Comparison of ENCODE assay signal across 1 cellular context in the genomic region with DNA sequence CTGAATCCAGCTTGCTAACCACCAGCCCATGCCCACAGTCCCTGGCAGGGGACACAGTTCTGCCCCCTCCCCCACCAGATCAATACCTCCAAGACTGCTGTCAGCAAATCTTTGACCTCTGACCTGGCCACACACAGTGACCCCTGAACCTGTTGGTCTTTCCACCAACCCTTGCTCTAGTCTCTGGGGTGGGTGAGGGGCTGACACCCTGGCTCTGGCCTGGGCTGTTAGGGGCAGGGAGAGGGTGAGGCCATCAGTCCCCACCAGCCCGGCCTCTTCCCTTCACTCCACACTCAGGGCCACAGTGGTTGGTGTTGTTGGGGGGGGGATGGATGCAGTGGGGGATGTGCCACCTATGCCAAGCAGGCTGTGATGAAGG.
TF ChIP-seq lines count a peak whose summit lies in the region.

No MANE protein-coding gene starts in this region.

TF ChIP-seq in HepG2, 621 proteins besides CTCF, POLR2A, EP300 and RAD21 (continued from another document and continues in another):
- peak; percentile 80 for TF ChIP-seq HNRNPL (IDR thresholded peaks at IDR 0.05; ENCODE audit: low read depth, low read length)
- TF ChIP-seq BORCS8-MEF2B (CRISPR knock-in tag; IDR thresholded peaks at IDR 0.05) = 0 out of 2 replicates have a peak, but pooled peaks have one; percentile 22
- TF ChIP-seq ZNF510 (CRISPR knock-in tag; IDR thresholded peaks at IDR 0.05; ENCODE audit: low read depth) = no peak
- TF ChIP-seq, protein P1, sequence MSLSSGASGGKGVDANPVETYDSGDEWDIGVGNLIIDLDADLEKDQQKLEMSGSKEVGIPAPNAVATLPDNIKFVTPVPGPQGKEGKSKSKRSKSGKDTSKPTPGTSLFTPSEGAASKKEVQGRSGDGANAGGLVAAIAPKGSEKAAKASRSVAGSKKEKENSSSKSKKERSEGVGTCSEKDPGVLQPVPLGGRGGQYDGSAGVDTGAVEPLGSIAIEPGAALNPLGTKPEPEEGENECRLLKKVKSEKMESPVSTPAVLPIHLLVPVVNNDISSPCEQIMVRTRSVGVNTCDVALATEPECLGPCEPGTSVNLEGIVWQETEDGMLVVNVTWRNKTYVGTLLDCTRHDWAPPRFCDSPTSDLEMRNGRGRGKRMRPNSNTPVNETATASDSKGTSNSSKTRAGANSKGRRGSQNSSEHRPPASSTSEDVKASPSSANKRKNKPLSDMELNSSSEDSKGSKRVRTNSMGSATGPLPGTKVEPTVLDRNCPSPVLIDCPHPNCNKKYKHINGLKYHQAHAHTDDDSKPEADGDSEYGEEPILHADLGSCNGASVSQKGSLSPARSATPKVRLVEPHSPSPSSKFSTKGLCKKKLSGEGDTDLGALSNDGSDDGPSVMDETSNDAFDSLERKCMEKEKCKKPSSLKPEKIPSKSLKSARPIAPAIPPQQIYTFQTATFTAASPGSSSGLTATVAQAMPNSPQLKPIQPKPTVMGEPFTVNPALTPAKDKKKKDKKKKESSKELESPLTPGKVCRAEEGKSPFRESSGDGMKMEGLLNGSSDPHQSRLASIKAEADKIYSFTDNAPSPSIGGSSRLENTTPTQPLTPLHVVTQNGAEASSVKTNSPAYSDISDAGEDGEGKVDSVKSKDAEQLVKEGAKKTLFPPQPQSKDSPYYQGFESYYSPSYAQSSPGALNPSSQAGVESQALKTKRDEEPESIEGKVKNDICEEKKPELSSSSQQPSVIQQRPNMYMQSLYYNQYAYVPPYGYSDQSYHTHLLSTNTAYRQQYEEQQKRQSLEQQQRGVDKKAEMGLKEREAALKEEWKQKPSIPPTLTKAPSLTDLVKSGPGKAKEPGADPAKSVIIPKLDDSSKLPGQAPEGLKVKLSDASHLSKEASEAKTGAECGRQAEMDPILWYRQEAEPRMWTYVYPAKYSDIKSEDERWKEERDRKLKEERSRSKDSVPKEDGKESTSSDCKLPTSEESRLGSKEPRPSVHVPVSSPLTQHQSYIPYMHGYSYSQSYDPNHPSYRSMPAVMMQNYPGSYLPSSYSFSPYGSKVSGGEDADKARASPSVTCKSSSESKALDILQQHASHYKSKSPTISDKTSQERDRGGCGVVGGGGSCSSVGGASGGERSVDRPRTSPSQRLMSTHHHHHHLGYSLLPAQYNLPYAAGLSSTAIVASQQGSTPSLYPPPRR (CRISPR knock-in tag; IDR thresholded peaks at IDR 0.05; ENCODE audit: borderline replicate concordance) = peak; percentile 54; the same call in 1 of the 2 replicates
- TF ChIP-seq RXRA (CRISPR knock-in tag; IDR thresholded peaks at IDR 0.05) = peak; percentile 67; the same call in 1 of the 2 replicates
- TF ChIP-seq, protein P2, sequence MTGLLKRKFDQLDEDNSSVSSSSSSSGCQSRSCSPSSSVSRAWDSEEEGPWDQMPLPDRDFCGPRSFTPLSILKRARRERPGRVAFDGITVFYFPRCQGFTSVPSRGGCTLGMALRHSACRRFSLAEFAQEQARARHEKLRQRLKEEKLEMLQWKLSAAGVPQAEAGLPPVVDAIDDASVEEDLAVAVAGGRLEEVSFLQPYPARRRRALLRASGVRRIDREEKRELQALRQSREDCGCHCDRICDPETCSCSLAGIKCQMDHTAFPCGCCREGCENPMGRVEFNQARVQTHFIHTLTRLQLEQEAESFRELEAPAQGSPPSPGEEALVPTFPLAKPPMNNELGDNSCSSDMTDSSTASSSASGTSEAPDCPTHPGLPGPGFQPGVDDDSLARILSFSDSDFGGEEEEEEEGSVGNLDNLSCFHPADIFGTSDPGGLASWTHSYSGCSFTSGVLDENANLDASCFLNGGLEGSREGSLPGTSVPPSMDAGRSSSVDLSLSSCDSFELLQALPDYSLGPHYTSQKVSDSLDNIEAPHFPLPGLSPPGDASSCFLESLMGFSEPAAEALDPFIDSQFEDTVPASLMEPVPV (CRISPR knock-in tag; IDR thresholded peaks at IDR 0.05) = 0 out of 2 replicates have a peak, but pooled peaks have one; percentile 35
- TF ChIP-seq ATF7 (IDR thresholded peaks at IDR 0.05) = no peak
- TF ChIP-seq ATF7 (CRISPR knock-in tag; IDR thresholded peaks at IDR 0.05) = 0 out of 2 replicates have a peak, but pooled peaks have one; percentile 44
- peak; percentile 86 for TF ChIP-seq PPARG (CRISPR knock-in tag; conservative IDR thresholded peaks at IDR 0.05)
- TF ChIP-seq ZNF619 (CRISPR knock-in tag; IDR thresholded peaks at IDR 0.05) = 0 out of 2 replicates have a peak, but pooled peaks have one; percentile 32
- TF ChIP-seq, protein P3, sequence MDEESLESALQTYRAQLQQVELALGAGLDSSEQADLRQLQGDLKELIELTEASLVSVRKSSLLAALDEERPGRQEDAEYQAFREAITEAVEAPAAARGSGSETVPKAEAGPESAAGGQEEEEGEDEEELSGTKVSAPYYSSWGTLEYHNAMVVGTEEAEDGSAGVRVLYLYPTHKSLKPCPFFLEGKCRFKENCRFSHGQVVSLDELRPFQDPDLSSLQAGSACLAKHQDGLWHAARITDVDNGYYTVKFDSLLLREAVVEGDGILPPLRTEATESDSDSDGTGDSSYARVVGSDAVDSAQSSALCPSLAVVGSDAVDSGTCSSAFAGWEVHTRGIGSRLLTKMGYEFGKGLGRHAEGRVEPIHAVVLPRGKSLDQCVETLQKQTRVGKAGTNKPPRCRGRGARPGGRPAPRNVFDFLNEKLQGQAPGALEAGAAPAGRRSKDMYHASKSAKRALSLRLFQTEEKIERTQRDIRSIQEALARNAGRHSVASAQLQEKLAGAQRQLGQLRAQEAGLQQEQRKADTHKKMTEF (CRISPR knock-in tag; IDR thresholded peaks at IDR 0.05) = 0 out of 2 replicates have a peak, but pooled peaks have one; percentile 28
- peak; percentile 73 to 93; a peak in 3 of 4 replicates for TF ChIP-seq NR2F1 (CRISPR knock-in tag; IDR thresholded peaks at IDR 0.05)
- TF ChIP-seq ZNF136 (CRISPR knock-in tag; IDR thresholded peaks at IDR 0.05; ENCODE audit: low read depth) = no peak
- TF ChIP-seq SOX6 (IDR thresholded peaks at IDR 0.05) = no peak
- TF ChIP-seq SOX6 (CRISPR knock-in tag; IDR thresholded peaks at IDR 0.05) = peak; percentile 49
- TF ChIP-seq, protein P4, sequence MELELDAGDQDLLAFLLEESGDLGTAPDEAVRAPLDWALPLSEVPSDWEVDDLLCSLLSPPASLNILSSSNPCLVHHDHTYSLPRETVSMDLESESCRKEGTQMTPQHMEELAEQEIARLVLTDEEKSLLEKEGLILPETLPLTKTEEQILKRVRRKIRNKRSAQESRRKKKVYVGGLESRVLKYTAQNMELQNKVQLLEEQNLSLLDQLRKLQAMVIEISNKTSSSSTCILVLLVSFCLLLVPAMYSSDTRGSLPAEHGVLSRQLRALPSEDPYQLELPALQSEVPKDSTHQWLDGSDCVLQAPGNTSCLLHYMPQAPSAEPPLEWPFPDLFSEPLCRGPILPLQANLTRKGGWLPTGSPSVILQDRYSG (CRISPR knock-in tag; IDR thresholded peaks at IDR 0.05) = no peak
- no peak for TF ChIP-seq SMAD3 (CRISPR knock-in tag; IDR thresholded peaks at IDR 0.05)
- TF ChIP-seq, protein P5, sequence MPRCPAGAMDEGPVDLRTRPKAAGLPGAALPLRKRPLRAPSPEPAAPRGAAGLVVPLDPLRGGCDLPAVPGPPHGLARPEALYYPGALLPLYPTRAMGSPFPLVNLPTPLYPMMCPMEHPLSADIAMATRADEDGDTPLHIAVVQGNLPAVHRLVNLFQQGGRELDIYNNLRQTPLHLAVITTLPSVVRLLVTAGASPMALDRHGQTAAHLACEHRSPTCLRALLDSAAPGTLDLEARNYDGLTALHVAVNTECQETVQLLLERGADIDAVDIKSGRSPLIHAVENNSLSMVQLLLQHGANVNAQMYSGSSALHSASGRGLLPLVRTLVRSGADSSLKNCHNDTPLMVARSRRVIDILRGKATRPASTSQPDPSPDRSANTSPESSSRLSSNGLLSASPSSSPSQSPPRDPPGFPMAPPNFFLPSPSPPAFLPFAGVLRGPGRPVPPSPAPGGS (CRISPR knock-in tag; IDR thresholded peaks at IDR 0.05) = peak; percentile 49; the same call in 1 of the 2 replicates
- peak; percentile 76 for TF ChIP-seq KDM6A (CRISPR knock-in tag; IDR thresholded peaks at IDR 0.05; ENCODE audit: low read depth)
- peak; percentile 14; the same call in 1 of the 2 replicates for TF ChIP-seq GABPB1 (CRISPR knock-in tag; IDR thresholded peaks at IDR 0.05)
- TF ChIP-seq ZFX (CRISPR knock-in tag; IDR thresholded peaks at IDR 0.05; ENCODE audit: low read depth) = peak; percentile 61; the same call in 1 of the 2 replicates
- TF ChIP-seq, protein P6, sequence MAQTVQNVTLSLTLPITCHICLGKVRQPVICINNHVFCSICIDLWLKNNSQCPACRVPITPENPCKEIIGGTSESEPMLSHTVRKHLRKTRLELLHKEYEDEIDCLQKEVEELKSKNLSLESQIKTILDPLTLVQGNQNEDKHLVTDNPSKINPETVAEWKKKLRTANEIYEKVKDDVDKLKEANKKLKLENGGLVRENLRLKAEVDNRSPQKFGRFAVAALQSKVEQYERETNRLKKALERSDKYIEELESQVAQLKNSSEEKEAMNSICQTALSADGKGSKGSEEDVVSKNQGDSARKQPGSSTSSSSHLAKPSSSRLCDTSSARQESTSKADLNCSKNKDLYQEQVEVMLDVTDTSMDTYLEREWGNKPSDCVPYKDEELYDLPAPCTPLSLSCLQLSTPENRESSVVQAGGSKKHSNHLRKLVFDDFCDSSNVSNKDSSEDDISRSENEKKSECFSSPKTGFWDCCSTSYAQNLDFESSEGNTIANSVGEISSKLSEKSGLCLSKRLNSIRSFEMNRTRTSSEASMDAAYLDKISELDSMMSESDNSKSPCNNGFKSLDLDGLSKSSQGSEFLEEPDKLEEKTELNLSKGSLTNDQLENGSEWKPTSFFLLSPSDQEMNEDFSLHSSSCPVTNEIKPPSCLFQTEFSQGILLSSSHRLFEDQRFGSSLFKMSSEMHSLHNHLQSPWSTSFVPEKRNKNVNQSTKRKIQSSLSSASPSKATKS (CRISPR knock-in tag; IDR thresholded peaks at IDR 0.05) = no peak
- TF ChIP-seq ZBTB7B (CRISPR knock-in tag; IDR thresholded peaks at IDR 0.05) = peak; percentile 38; the same call in 1 of the 2 replicates
- TF ChIP-seq, protein P7, sequence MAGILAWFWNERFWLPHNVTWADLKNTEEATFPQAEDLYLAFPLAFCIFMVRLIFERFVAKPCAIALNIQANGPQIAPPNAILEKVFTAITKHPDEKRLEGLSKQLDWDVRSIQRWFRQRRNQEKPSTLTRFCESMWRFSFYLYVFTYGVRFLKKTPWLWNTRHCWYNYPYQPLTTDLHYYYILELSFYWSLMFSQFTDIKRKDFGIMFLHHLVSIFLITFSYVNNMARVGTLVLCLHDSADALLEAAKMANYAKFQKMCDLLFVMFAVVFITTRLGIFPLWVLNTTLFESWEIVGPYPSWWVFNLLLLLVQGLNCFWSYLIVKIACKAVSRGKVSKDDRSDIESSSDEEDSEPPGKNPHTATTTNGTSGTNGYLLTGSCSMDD (CRISPR knock-in tag; IDR thresholded peaks at IDR 0.05) = no peak
- TF ChIP-seq MED1 (CRISPR knock-in tag; IDR thresholded peaks at IDR 0.05) = peak; percentile 67
- TF ChIP-seq PHF21A (CRISPR knock-in tag; IDR thresholded peaks at IDR 0.05) = peak; percentile 68; the same call in 1 of the 2 replicates
- TF ChIP-seq, protein P8, sequence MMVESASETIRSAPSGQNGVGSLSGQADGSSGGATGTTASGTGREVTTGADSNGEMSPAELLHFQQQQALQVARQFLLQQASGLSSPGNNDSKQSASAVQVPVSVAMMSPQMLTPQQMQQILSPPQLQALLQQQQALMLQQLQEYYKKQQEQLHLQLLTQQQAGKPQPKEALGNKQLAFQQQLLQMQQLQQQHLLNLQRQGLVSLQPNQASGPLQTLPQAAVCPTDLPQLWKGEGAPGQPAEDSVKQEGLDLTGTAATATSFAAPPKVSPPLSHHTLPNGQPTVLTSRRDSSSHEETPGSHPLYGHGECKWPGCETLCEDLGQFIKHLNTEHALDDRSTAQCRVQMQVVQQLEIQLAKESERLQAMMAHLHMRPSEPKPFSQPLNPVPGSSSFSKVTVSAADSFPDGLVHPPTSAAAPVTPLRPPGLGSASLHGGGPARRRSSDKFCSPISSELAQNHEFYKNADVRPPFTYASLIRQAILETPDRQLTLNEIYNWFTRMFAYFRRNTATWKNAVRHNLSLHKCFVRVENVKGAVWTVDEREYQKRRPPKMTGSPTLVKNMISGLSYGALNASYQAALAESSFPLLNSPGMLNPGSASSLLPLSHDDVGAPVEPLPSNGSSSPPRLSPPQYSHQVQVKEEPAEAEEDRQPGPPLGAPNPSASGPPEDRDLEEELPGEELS (CRISPR knock-in tag; IDR thresholded peaks at IDR 0.05) = peak; percentile 66
- TF ChIP-seq ZNF737 (CRISPR knock-in tag; IDR thresholded peaks at IDR 0.05; ENCODE audit: borderline replicate concordance) = 0 out of 2 replicates have a peak, but pooled peaks have one; percentile 45
- peak; percentile 96 for TF ChIP-seq MTA1 (CRISPR knock-in tag; IDR thresholded peaks at IDR 0.05; ENCODE audit: borderline replicate concordance)
- TF ChIP-seq, protein P9, sequence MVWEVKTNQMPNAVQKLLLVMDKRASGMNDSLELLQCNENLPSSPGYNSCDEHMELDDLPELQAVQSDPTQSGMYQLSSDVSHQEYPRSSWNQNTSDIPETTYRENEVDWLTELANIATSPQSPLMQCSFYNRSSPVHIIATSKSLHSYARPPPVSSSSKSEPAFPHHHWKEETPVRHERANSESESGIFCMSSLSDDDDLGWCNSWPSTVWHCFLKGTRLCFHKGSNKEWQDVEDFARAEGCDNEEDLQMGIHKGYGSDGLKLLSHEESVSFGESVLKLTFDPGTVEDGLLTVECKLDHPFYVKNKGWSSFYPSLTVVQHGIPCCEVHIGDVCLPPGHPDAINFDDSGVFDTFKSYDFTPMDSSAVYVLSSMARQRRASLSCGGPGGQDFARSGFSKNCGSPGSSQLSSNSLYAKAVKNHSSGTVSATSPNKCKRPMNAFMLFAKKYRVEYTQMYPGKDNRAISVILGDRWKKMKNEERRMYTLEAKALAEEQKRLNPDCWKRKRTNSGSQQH (CRISPR knock-in tag; IDR thresholded peaks at IDR 0.05; ENCODE audit: low read depth) = peak; percentile 48; the same call in 1 of the 2 replicates
- no peak for TF ChIP-seq ZNF10 (CRISPR knock-in tag; IDR thresholded peaks at IDR 0.05; ENCODE audit: borderline replicate concordance, low read depth)
- TF ChIP-seq, protein P10, sequence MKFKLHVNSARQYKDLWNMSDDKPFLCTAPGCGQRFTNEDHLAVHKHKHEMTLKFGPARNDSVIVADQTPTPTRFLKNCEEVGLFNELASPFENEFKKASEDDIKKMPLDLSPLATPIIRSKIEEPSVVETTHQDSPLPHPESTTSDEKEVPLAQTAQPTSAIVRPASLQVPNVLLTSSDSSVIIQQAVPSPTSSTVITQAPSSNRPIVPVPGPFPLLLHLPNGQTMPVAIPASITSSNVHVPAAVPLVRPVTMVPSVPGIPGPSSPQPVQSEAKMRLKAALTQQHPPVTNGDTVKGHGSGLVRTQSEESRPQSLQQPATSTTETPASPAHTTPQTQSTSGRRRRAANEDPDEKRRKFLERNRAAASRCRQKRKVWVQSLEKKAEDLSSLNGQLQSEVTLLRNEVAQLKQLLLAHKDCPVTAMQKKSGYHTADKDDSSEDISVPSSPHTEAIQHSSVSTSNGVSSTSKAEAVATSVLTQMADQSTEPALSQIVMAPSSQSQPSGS (CRISPR knock-in tag; IDR thresholded peaks at IDR 0.05) = 0 out of 2 replicates have a peak, but pooled peaks have one; percentile 21
- TF ChIP-seq HDAC2 (CRISPR knock-in tag; IDR thresholded peaks at IDR 0.05) = peak; percentile 62
- peak; percentile 38; the same call in 1 of the 2 replicates for TF ChIP-seq THAP11 (CRISPR knock-in tag; IDR thresholded peaks at IDR 0.05)
- peak; percentile 83 for TF ChIP-seq SALL1 (CRISPR knock-in tag; IDR thresholded peaks at IDR 0.05)
